In genomic region chr1:24322636-24323177, GRCh38 we compare ENCODE assay signal across 9 cellular contexts. TPM values are rescaled to one million over a fixed set of nuclear protein-coding genes. Genes with fewer than 3 reads are reported as not detected.
DNase-seq lines count a peak whose midpoint lies in the region; ATAC-seq and TF ChIP-seq lines count a peak whose summit lies in the region.
"Had no signal": no experiment of that assay in that cellular context is flagged by ENCODE, and none has a peak within 500 bp of the region (broad histone marks: within the 10 kb centered on the region; RNA-seq: fewer than 3 reads in every experiment).

No MANE protein-coding gene starts in this region.

- no peaks in the 10 kb centered on the region for H3K9me3 ChIP-seq in CD8-positive, alpha-beta memory T cell (ENCODE audit: low read length)
- H3K9me3 ChIP-seq in NT2/D1 (ENCODE audit: insufficient read depth, low read length) (no peaks in the 10 kb centered on the region), esophagus squamous epithelium (no peaks in the 10 kb centered on the region), osteoblast (ENCODE audit: low read depth, low read length) (no peaks in the 10 kb centered on the region), SK-N-SH (no peaks in the 10 kb centered on the region)

- DNase-seq in CD8-positive, alpha-beta memory T cell, result no peak
- DNase-seq in NT2/D1 (ENCODE audit: low read depth, low spot score), result no peak
- DNase-seq in esophagus squamous epithelium (lab: John Stamatoyannopoulos, UW), result no peak
- DNase-seq in osteoblast (ENCODE audit: insufficient read length, low spot score, missing footprints), result no peak
- no peak for DNase-seq in NCI-H446 (lab: John Stamatoyannopoulos, UW)
- DNase-seq in inferior parietal cortex (ENCODE audit: extremely low spot score), result no peak
- DNase-seq in SK-N-SH, result no peak

- H3K4me3 ChIP-seq in CD8-positive, alpha-beta memory T cell (ENCODE audit: low read length), result peak overlapping the region; percentile 51
- peak overlapping the region; percentile 51 for H3K4me3 ChIP-seq in NT2/D1 (ENCODE audit: insufficient read length, low read depth)
- peak overlapping the region; percentile 55 to 70 (median 68) for H3K4me3 ChIP-seq in esophagus squamous epithelium
- H3K4me3 ChIP-seq in osteoblast (ENCODE audit: insufficient read depth, low read length), result peak overlapping the region; percentile 74
- H3K4me3 ChIP-seq in SK-N-SH (ENCODE audit: low read depth in 2 of 2, low read length in 1 of 2), result no peak overlapping the region

- H3K36me3 Mint-ChIP-seq in CD8-positive, alpha-beta memory T cell, result no peaks in the 10 kb centered on the region

- peak overlapping the region; percentile 50 to 85 (median 61) for H3K4me3 Mint-ChIP-seq in CD8-positive, alpha-beta memory T cell

- CTCF ChIA-PET in CD8-positive, alpha-beta memory T cell (lab: Charles Lee), result interaction anchor here (1.1 kb wide), 1 partner anchor 14 kb away, joined by 3 read pairs; no protein-coding TSS in a partner anchor
- CTCF ChIA-PET in SK-N-SH (lab: Yijun Ruan, JAX), result interaction anchor here (3.6 kb wide), 1 partner anchor 121 kb away, joined by 11 read pairs; no protein-coding TSS in a partner anchor

- H3K4me1 Mint-ChIP-seq in CD8-positive, alpha-beta memory T cell, result peaks cover 45 to 53% (median 49%) of the 10 kb centered on the region in 3 donors

- H3K27me3 Mint-ChIP-seq in CD8-positive, alpha-beta memory T cell, result peaks cover 34 to 36% of the 10 kb centered on the region in 2 donors

- H3K9me3 Mint-ChIP-seq in CD8-positive, alpha-beta memory T cell, result no peaks in the 10 kb centered on the region

- peak overlapping the region; percentile 83 for H3K9ac ChIP-seq in NT2/D1 (ENCODE audit: insufficient read length, low read depth)
- H3K9ac ChIP-seq in SK-N-SH, result no peak overlapping the region

- no peak overlapping the region for H3K27ac ChIP-seq in CD8-positive, alpha-beta memory T cell (ENCODE audit: low read depth, low read length)
- H3K27ac ChIP-seq in esophagus squamous epithelium (peak overlapping the region; percentile 89 to 97 (median 94)), osteoblast (ENCODE audit: low read depth, low read length) (no peak overlapping the region), SK-N-SH (ENCODE audit: low read depth in 2 of 2, low read length in 1 of 2) (no peak overlapping the region)

- POLR2A ChIA-PET in CD8-positive, alpha-beta memory T cell (lab: Charles Lee), result no interaction called here
- POLR2A ChIA-PET in SK-N-SH (lab: Yijun Ruan, JAX), result no interaction called here

- TF ChIP-seq CTCF in esophagus squamous epithelium (IDR thresholded peaks at IDR 0.05) (no peak), osteoblast (IDR thresholded peaks at IDR 0.05; ENCODE audit: extremely low read depth, low read depth, low read length) (no peak), SK-N-SH (IDR thresholded peaks at IDR 0.05) (no peak)

- WGBS in esophagus squamous epithelium, 2 donors, result 18 to 36% methylated on average over 14 to 16 of the region's 19 CpGs
- 92% methylated on average over 18 of the region's 19 CpGs for WGBS in SK-N-SH (ENCODE audit: low lambda C conversion rate)

- H3K79me2 ChIP-seq in osteoblast (ENCODE audit: insufficient read depth, low read length), result no peaks in the 10 kb centered on the region
- H3K79me2 ChIP-seq in SK-N-SH (ENCODE audit: insufficient read depth), result no peaks in the 10 kb centered on the region

- no peaks in the 10 kb centered on the region for H3K36me3 ChIP-seq in CD8-positive, alpha-beta memory T cell (ENCODE audit: insufficient read depth, low read length)
- H3K36me3 ChIP-seq in NT2/D1 (ENCODE audit: insufficient read depth, insufficient read length, low read length), result peaks cover 13% of the 10 kb centered on the region
- H3K36me3 ChIP-seq in esophagus squamous epithelium, result peaks cover 0 to 5% (median 0%) of the 10 kb centered on the region in 3 donors
- H3K36me3 ChIP-seq in osteoblast (ENCODE audit: insufficient read depth, low read length), result no peaks in the 10 kb centered on the region
- no peaks in the 10 kb centered on the region for H3K36me3 ChIP-seq in SK-N-SH (replicated peaks in 1 of 2; ENCODE audit: control insufficient read depth in 1 of 2, insufficient read depth in 2 of 2, low read length in 1 of 2)

- TF ChIP-seq RAD21 in SK-N-SH (IDR thresholded peaks at IDR 0.05; ENCODE audit: low read length), result no peak

- no peak for ATAC-seq in HG02870 (IDR thresholded peaks at IDR 0.05; ENCODE audit: unreplicated experiment)

- peak overlapping the region in 2 of 8 donors; percentile 38 to 69 for H3K27ac Mint-ChIP-seq in CD8-positive, alpha-beta memory T cell

- no peak for TF ChIP-seq EP300 in SK-N-SH (IDR thresholded peaks at IDR 0.05; ENCODE audit: borderline replicate concordance in 1 of 2, low read depth in 1 of 2, low read length in 1 of 2)

- TF ChIP-seq POLR2A in esophagus squamous epithelium (IDR thresholded peaks at IDR 0.05), result no peak

- no peaks in the 10 kb centered on the region for H3K9me2 ChIP-seq in SK-N-SH

- no peaks in the 10 kb centered on the region for H3F3A ChIP-seq in SK-N-SH (replicated peaks; ENCODE audit: insufficient read depth)

- peaks cover 17% of the 10 kb centered on the region for H3K27me3 ChIP-seq in CD8-positive, alpha-beta memory T cell (ENCODE audit: insufficient read depth, low read length, poor library complexity, severe bottlenecking)
- peaks cover 52% of the 10 kb centered on the region for H3K27me3 ChIP-seq in NT2/D1 (ENCODE audit: insufficient read depth, insufficient read length)
- peaks cover 0 to 29% (median 0%) of the 10 kb centered on the region in 4 donors for H3K27me3 ChIP-seq in esophagus squamous epithelium
- peaks cover 17% of the 10 kb centered on the region for H3K27me3 ChIP-seq in osteoblast (ENCODE audit: insufficient read depth, low read length)
- peaks cover 17% of the 10 kb centered on the region; the same call in 1 of the 2 replicates for H3K27me3 ChIP-seq in SK-N-SH (ENCODE audit: insufficient read depth)

- H3K4me2 ChIP-seq in osteoblast (ENCODE audit: insufficient read depth, low read length), result peak overlapping the region; percentile 87
- no peak overlapping the region for H3K4me2 ChIP-seq in SK-N-SH

- intact Hi-C loops in esophagus squamous epithelium (cut with DNase I), result loop anchor here (5.0 to 10.0 kb wide), 2 partner anchors 60 to 118 kb away; no protein-coding TSS in a partner anchor

- H3K4me1 ChIP-seq in CD8-positive, alpha-beta memory T cell (ENCODE audit: insufficient read depth, low read length), result peaks cover 48% of the 10 kb centered on the region
- H3K4me1 ChIP-seq in NT2/D1 (ENCODE audit: insufficient read depth, insufficient read length) (peaks cover 11% of the 10 kb centered on the region), esophagus squamous epithelium (peaks cover 17 to 85% (median 33%) of the 10 kb centered on the region in 3 donors), osteoblast (ENCODE audit: insufficient read depth, low read length) (peaks cover 18% of the 10 kb centered on the region), SK-N-SH (ENCODE audit: control insufficient read depth in 1 of 2, insufficient read depth in 2 of 2, low read depth in 1 of 2, low read length in 1 of 2) (peaks cover 0 to 9% of the 10 kb centered on the region in 2 experiments; a peak in 1 of 4 replicates)

- H4K20me1 ChIP-seq in osteoblast (ENCODE audit: insufficient read depth, low read length), result no peaks in the 10 kb centered on the region
- no peaks in the 10 kb centered on the region for H4K20me1 ChIP-seq in SK-N-SH (ENCODE audit: insufficient read depth)

- peak overlapping the region; percentile 79 for H2AFZ ChIP-seq in osteoblast (ENCODE audit: low read length)
- H2AFZ ChIP-seq in SK-N-SH (ENCODE audit: low read depth), result no peak overlapping the region

TF ChIP-seq in SK-N-SH, 30 proteins besides CTCF, POLR2A, EP300 and RAD21:
- TF ChIP-seq POLR2AphosphoS5 (IDR thresholded peaks at IDR 0.05; ENCODE audit: low read depth, low read length) (no peak), NRF1 (IDR thresholded peaks at IDR 0.05; ENCODE audit: low read depth, low read length) (no peak), PBX3 (IDR thresholded peaks at IDR 0.05) (no peak)

RNA-seq across cellular contexts. Expression of gene GRHL3, which starts 3.5 kb away (rescaled TPM):
- under 1 TPM; 0.13 to 0.29 TPM for total RNA-seq in CD8-positive, alpha-beta memory T cell
- polyA plus RNA-seq in CD8-positive, alpha-beta memory T cell, result not detected
- total RNA-seq in esophagus squamous epithelium, result 100 to 1,000 TPM in 2 of 4 donors, 10 to 100 TPM in 2; 77.6 to 179 (median 115) TPM
- total RNA-seq in osteoblast, result not detected in 2 replicates
- 0.05 TPM in 1 of 2 replicates, not detected in the other for polyA plus RNA-seq in SK-N-SH (2012; rRNA removed)
- 0.03 TPM in 1 of 2 replicates, not detected in the other for polyA plus RNA-seq in SK-N-SH (2012; cell fraction: cytosol; rRNA removed)
- polyA plus RNA-seq in SK-N-SH (2012; cell fraction: nucleus; rRNA removed), result 0.02 TPM in 1 of 2 replicates, not detected in the other
- total RNA-seq: activated CD8-positive, alpha-beta T cell treated with anti-CD3 and anti-CD28 coated beads, Interleukin-2, amount 10 ng/mL, durations not matched to agents 7 days and 5 days had no signal

Comparison
In these comparisons a context has a peak if more than half of its experiments do, and no peak if none do; other contexts are left out.
1. H3K27ac ChIP-seq: peak in esophagus squamous epithelium (4 of 4); none in CD8-positive, alpha-beta memory T cell (single experiment), osteoblast (single experiment) and SK-N-SH (0 of 2).
2. H3K4me3 ChIP-seq: peak in CD8-positive, alpha-beta memory T cell (single experiment), NT2/D1 (single experiment), esophagus squamous epithelium (4 of 4) and osteoblast (single experiment); none in SK-N-SH (0 of 2).
3. RNA of gene GRHL3, which starts 3.5 kb away (total RNA-seq): 77.6 to 179 TPM in esophagus squamous epithelium; 0.13 to 0.29 TPM in CD8-positive, alpha-beta memory T cell and not detected in osteoblast; every median in the first group is over 10 times any median in the second.